In the genomic region with DNA sequence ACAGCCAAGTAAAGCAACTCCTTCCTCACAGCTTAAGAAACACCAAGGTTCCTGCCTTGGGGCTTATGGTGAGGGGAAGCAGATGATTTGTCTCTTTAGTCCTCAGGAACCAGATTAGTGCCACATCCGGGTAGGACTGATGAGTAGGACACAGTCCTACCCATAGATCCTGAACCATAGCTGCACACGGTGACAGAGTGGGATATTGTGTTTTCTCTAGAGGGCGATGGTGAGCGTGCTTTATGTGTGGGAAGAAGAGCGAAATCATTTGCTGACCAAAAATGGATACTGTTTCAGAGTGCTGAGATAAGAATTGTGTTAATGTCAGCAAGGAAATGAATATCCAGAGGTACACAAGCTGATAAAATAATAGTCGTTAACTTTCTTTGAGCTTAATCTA, we compare ENCODE assay signal across 19 cellular contexts.
DNase-seq lines count a peak whose midpoint lies in the region; ATAC-seq, FAIRE-seq and TF ChIP-seq lines count a peak whose summit lies in the region.
"Had no signal": no experiment of that assay in that cellular context is flagged by ENCODE, and none has a peak within 500 bp of the region (broad histone marks: within the 10 kb centered on the region; RNA-seq: fewer than 3 reads in every experiment).

No MANE protein-coding gene starts in this region.

- CTCF ChIA-PET in SK-N-SH (lab: Yijun Ruan, JAX), result interaction anchor here (0.9 to 1.2 kb wide), 3 partner anchors 10 to 60 kb away, joined by 3 to 5 read pairs (median 3); no protein-coding TSS in a partner anchor

- peaks cover 12% of the 10 kb centered on the region for H3K9me3 Mint-ChIP-seq in chondrocyte (ENCODE audit: low read depth)
- H3K9me3 Mint-ChIP-seq in neural crest cell, result peaks cover 5% of the 10 kb centered on the region

- no peak for ATAC-seq in SK-N-SH treated with all-trans-retinoic acid at 6 μM for 48 hours
- no peak for ATAC-seq in pancreas
- ATAC-seq in GM21723 (IDR thresholded peaks at IDR 0.05; ENCODE audit: unreplicated experiment), result no peak
- ATAC-seq: CD8-positive, alpha-beta T cell had no signal

- peaks cover 9% of the 10 kb centered on the region for H3K4me1 Mint-ChIP-seq in chondrocyte (ENCODE audit: low read depth)
- H3K4me1 Mint-ChIP-seq in neural crest cell, result peaks cover 1% of the 10 kb centered on the region
- H3K4me1 Mint-ChIP-seq: activated CD4-positive, alpha-beta T cell treated with anti-CD3 and anti-CD28 coated beads, Interleukin-2, amount 10 ng/mL, durations not matched to agents 24 days and 14 days had no signal

- H4K20me1 ChIP-seq in SK-N-SH (ENCODE audit: insufficient read depth), result no peaks in the 10 kb centered on the region
- no peaks in the 10 kb centered on the region for H4K20me1 ChIP-seq in MM.1S (ENCODE audit: insufficient read depth, low read length)

- no peak overlapping the region for H3K4me2 ChIP-seq in SK-N-SH
- no peak overlapping the region for H3K4me2 ChIP-seq in MM.1S (ENCODE audit: low read depth, low read length)

- H3F3A ChIP-seq in SK-N-SH (replicated peaks; ENCODE audit: insufficient read depth) (no peaks in the 10 kb centered on the region), MM.1S (ENCODE audit: insufficient read depth, low read length) (no peaks in the 10 kb centered on the region)

- intact Hi-C loops in pancreas (cut with DNase I), result no loop called here

- TF ChIP-seq RAD21 in SK-N-SH (IDR thresholded peaks at IDR 0.05; ENCODE audit: low read length), result no peak

- H3K27me3 Mint-ChIP-seq in chondrocyte (ENCODE audit: low read depth) (no peaks in the 10 kb centered on the region), neural crest cell (ENCODE audit: low read depth) (no peaks in the 10 kb centered on the region)
- H3K27me3 Mint-ChIP-seq: activated CD4-positive, alpha-beta T cell treated with anti-CD3 and anti-CD28 coated beads, Interleukin-2, amount 10 ng/mL, durations not matched to agents 24 days and 14 days had no signal

- no peak overlapping the region for H3K4me3 Mint-ChIP-seq in chondrocyte (ENCODE audit: unreplicated experiment)
- H3K4me3 Mint-ChIP-seq in neural crest cell, result no peak overlapping the region
- H3K4me3 Mint-ChIP-seq: activated CD4-positive, alpha-beta T cell treated with anti-CD3 and anti-CD28 coated beads, Interleukin-2, amount 10 ng/mL, durations not matched to agents 24 days and 14 days; CD8-positive, alpha-beta T cell had no signal

- no peaks in the 10 kb centered on the region for H3K9me3 ChIP-seq in SK-N-SH
- H3K9me3 ChIP-seq in MM.1S (replicated peaks; ENCODE audit: insufficient read depth, low read length), result no peaks in the 10 kb centered on the region
- no peaks in the 10 kb centered on the region for H3K9me3 ChIP-seq in pancreas
- H3K9me3 ChIP-seq: SJSA1 had no signal

- H2AFZ ChIP-seq in SK-N-SH (ENCODE audit: low read depth), result no peak overlapping the region
- no peak overlapping the region for H2AFZ ChIP-seq in MM.1S (ENCODE audit: low read length)

- H3K4me3 ChIP-seq in SK-N-SH (ENCODE audit: low read depth in 2 of 2, low read length in 1 of 2) (no peak overlapping the region), MM.1S (ENCODE audit: low read length) (no peak overlapping the region), pancreas (no peak overlapping the region)
- H3K4me3 ChIP-seq: SJSA1 had no signal

- 37% methylated on average over 6 of the region's 6 CpGs for WGBS in SK-N-SH (ENCODE audit: low lambda C conversion rate)
- 68 to 72% methylated on average over 6 of the region's 6 CpGs for WGBS in pancreas, 2 donors

- no peak overlapping the region for H3K27ac ChIP-seq in SK-N-SH (ENCODE audit: low read depth in 2 of 2, low read length in 1 of 2)
- H3K27ac ChIP-seq in MM.1S (ENCODE audit: low read length), result no peak overlapping the region
- H3K27ac ChIP-seq in pancreas, result no peak overlapping the region
- H3K27ac ChIP-seq: SJSA1 had no signal

- H3K27ac Mint-ChIP-seq in chondrocyte (ENCODE audit: unreplicated experiment) (no peak overlapping the region), neural crest cell (ENCODE audit: unreplicated experiment) (no peak overlapping the region)
- H3K27ac Mint-ChIP-seq: activated CD4-positive, alpha-beta T cell treated with anti-CD3 and anti-CD28 coated beads, Interleukin-2, amount 10 ng/mL, durations not matched to agents 24 days and 14 days; CD8-positive, alpha-beta T cell had no signal

- H3K9me2 ChIP-seq in SK-N-SH (no peaks in the 10 kb centered on the region), MM.1S (replicated peaks; ENCODE audit: insufficient read depth, low read length) (no peaks in the 10 kb centered on the region)

- no peak for FAIRE-seq in pancreas (lab: Jason Lieb, UNC)

- H3K9ac ChIP-seq in SK-N-SH (no peak overlapping the region), MM.1S (ENCODE audit: low read length) (no peak overlapping the region)

- no peaks in the 10 kb centered on the region for H3K27me3 ChIP-seq in SK-N-SH (ENCODE audit: insufficient read depth)
- H3K27me3 ChIP-seq in MM.1S (replicated peaks; ENCODE audit: insufficient read depth, low read length), result no peaks in the 10 kb centered on the region
- no peaks in the 10 kb centered on the region for H3K27me3 ChIP-seq in pancreas
- H3K27me3 ChIP-seq: SJSA1 had no signal

- DNase-seq in SK-N-SH, result no peak
- no peak for DNase-seq in MM.1S
- no peak for DNase-seq in chondrocyte (ENCODE audit: low spot score)
- DNase-seq in neural crest cell (ENCODE audit: low read depth, low spot score), result no peak
- no peak for DNase-seq in pancreas
- DNase-seq in stimulated activated CD4-positive, alpha-beta T cell treated with anti-CD3 and anti-CD28 coated beads, Interleukin-2, amount 100 ng/mL, for 48 hours, result no peak
- DNase-seq: ACHN; activated CD4-positive, alpha-beta T cell treated with anti-CD3 and anti-CD28 coated beads, Interleukin-2, amount 10 ng/mL, durations not matched to agents 24 days and 14 days; activated CD8-positive, alpha-beta memory T cell treated with anti-CD3 and anti-CD28 coated beads, Interleukin-2, amount 50 U/mL, for 4 hours; activated gamma-delta T cell treated with Interleukin-2 at 50 U/mL for 16 hours; CD8-positive, alpha-beta T cell; foreskin fibroblast; IMR-90; NCI-H1436; stimulated activated CD4-positive, alpha-beta T cell treated with anti-CD3 and anti-CD28 coated beads, Interleukin-4, amount 100 ng/mL, for 1 hour; T-helper 9 cell had no signal

- H3K36me3 ChIP-seq in SK-N-SH (replicated peaks in 1 of 2; ENCODE audit: control insufficient read depth in 1 of 2, insufficient read depth in 2 of 2, low read length in 1 of 2) (no peaks in the 10 kb centered on the region), MM.1S (replicated peaks; ENCODE audit: insufficient read depth, low read length) (no peaks in the 10 kb centered on the region), pancreas (no peaks in the 10 kb centered on the region)
- H3K36me3 ChIP-seq: SJSA1 had no signal

- TF ChIP-seq EP300 in SK-N-SH (IDR thresholded peaks at IDR 0.05; ENCODE audit: borderline replicate concordance in 1 of 2, low read depth in 1 of 2, low read length in 1 of 2), result no peak

- no peaks in the 10 kb centered on the region; a peak in 1 of 4 replicates for H3K4me1 ChIP-seq in SK-N-SH (ENCODE audit: control insufficient read depth in 1 of 2, insufficient read depth in 2 of 2, low read depth in 1 of 2, low read length in 1 of 2)
- H3K4me1 ChIP-seq in MM.1S (ENCODE audit: low read length), result no peaks in the 10 kb centered on the region
- no peaks in the 10 kb centered on the region for H3K4me1 ChIP-seq in pancreas
- H3K4me1 ChIP-seq: SJSA1 had no signal

- H3K79me2 ChIP-seq in SK-N-SH (ENCODE audit: insufficient read depth), result no peaks in the 10 kb centered on the region
- H3K79me2 ChIP-seq in MM.1S (ENCODE audit: low read length), result no peaks in the 10 kb centered on the region

- peak; percentile 16 for TF ChIP-seq CTCF in SK-N-SH (IDR thresholded peaks at IDR 0.05)
- TF ChIP-seq CTCF in MM.1S (IDR thresholded peaks at IDR 0.05; ENCODE audit: low read length), result peak; percentile 8; the same call in 1 of the 2 replicates
- TF ChIP-seq CTCF in chondrocyte (IDR thresholded peaks at IDR 0.05), result peak; percentile 40
- TF ChIP-seq CTCF in neural crest cell (conservative IDR thresholded peaks at IDR 0.05), result peak; percentile 16
- no peak for TF ChIP-seq CTCF in pancreas (IDR thresholded peaks at IDR 0.05)

- peaks cover 3% of the 10 kb centered on the region for H3K36me3 Mint-ChIP-seq in chondrocyte (ENCODE audit: low read depth)
- peaks cover 5% of the 10 kb centered on the region for H3K36me3 Mint-ChIP-seq in neural crest cell (ENCODE audit: low read depth)
- H3K36me3 Mint-ChIP-seq: CD8-positive, alpha-beta T cell had no signal

- POLR2A ChIA-PET in SK-N-SH (lab: Yijun Ruan, JAX), result no interaction called here

TF ChIP-seq in SK-N-SH, 30 proteins besides CTCF, POLR2A, EP300 and RAD21:
- TF ChIP-seq PBX3 (IDR thresholded peaks at IDR 0.05), result no peak
- no peak for TF ChIP-seq GABPA (IDR thresholded peaks at IDR 0.05; ENCODE audit: low read depth)
- TF ChIP-seq JUND (IDR thresholded peaks at IDR 0.05), result no peak
- no peak for TF ChIP-seq RXRA (IDR thresholded peaks at IDR 0.05; ENCODE audit: borderline replicate concordance, low read depth)
- no peak for TF ChIP-seq CHD2 (IDR thresholded peaks at IDR 0.05; ENCODE audit: low read length, partially characterized antibody)

TF ChIP-seq in SK-N-SH treated with all-trans-retinoic acid at 6 μM for 48 hours, 23 proteins besides CTCF, POLR2A, EP300 and RAD21 (continues in another document):
- no peak for TF ChIP-seq TCF4 (CRISPR knock-in tag; IDR thresholded peaks at IDR 0.05; ENCODE audit: borderline replicate concordance)
- TF ChIP-seq ESRRG (CRISPR knock-in tag; IDR thresholded peaks at IDR 0.05), result no peak
- no peak for TF ChIP-seq PPARA (CRISPR knock-in tag; IDR thresholded peaks at IDR 0.05; ENCODE audit: borderline replicate concordance)
- no peak for TF ChIP-seq OSR1 (CRISPR knock-in tag; IDR thresholded peaks at IDR 0.05)
- TF ChIP-seq CSDC2 (CRISPR knock-in tag; IDR thresholded peaks at IDR 0.05), result no peak

Comparison
In these comparisons a context has a peak if more than half of its experiments do, and no peak if none do; other contexts are left out.
1. CTCF ChIP-seq: peak in SK-N-SH (single experiment), MM.1S (single experiment), chondrocyte (single experiment) and neural crest cell (single experiment); none in pancreas (0 of 4).